8 cellular contexts compared by ENCODE assay signal in genomic region chr7:73555411-73555982, GRCh38. TPM values are rescaled to one million over a fixed set of nuclear protein-coding genes. Genes with fewer than 3 reads are reported as not detected.
DNase-seq lines count a peak whose midpoint lies in the region; ATAC-seq, FAIRE-seq and TF ChIP-seq lines count a peak whose summit lies in the region.

No MANE protein-coding gene starts in this region.

- no peak for TF ChIP-seq CTCF in HCT116 (IDR thresholded peaks at IDR 0.05 in 2 of 3, conservative IDR thresholded peaks at IDR 0.05 in 1 of 3; ENCODE audit: borderline replicate concordance in 1 of 3, insufficient read depth in 1 of 3, low read depth in 2 of 3, low read length in 2 of 3)
- TF ChIP-seq CTCF in GM12878 (IDR thresholded peaks at IDR 0.05 in 2 of 3, conservative IDR thresholded peaks at IDR 0.05 in 1 of 3; ENCODE audit: control insufficient read depth in 2 of 3, extremely low read depth in 1 of 3, insufficient read depth in 1 of 3, low read depth in 3 of 3, low read length in 3 of 3) = no peak

- no TSS peak for BruUV-seq in HCT116 (replicated peaks; lab: Mats Ljungman, UMichigan)
- no TSS peak for BruUV-seq in GM12878 (replicated peaks; lab: Mats Ljungman, UMichigan)

- H2AFZ ChIP-seq in HCT116 (ENCODE audit: low read depth, low read length, poor library complexity, severe bottlenecking) (no peak overlapping the region), GM12878 (ENCODE audit: control insufficient read depth, low read depth, low read length) (no peak overlapping the region)

- H3K79me2 ChIP-seq in HCT116 (ENCODE audit: insufficient read depth, low read length) (peaks cover 61% of the 10 kb centered on the region), GM12878 (ENCODE audit: control insufficient read depth, insufficient read depth, low read length) (peaks cover 37% of the 10 kb centered on the region)

- peak overlapping the region; percentile 90 for H3K4me2 ChIP-seq in HCT116 (ENCODE audit: low read length)
- H3K4me2 ChIP-seq in GM12878 (ENCODE audit: control insufficient read depth, insufficient read depth) = peak overlapping the region; percentile 72

- H3K9me2 ChIP-seq in HCT116 (ENCODE audit: insufficient read depth) = no peaks in the 10 kb centered on the region

- CTCF ChIA-PET in HCT116 (lab: Charles Lee) = no interaction called here
- CTCF ChIA-PET in GM12878 (lab: Yijun Ruan, JAX) = interaction anchor here (0.7 to 1.8 kb wide), 3 partner anchors 11 to 34 kb away, joined by 3 to 8 read pairs (median 4); partner anchors contain the start of gene BAZ1B

- FAIRE-seq in GM12878 (lab: Jason Lieb, UNC) = no peak

- H3K27me3 ChIP-seq in HCT116 (ENCODE audit: insufficient read depth, low read length) (no peaks in the 10 kb centered on the region), GM12878 (replicated peaks in 1 of 2; ENCODE audit: control insufficient read depth in 2 of 2, insufficient read depth in 2 of 2, low read length in 1 of 2) (no peaks in the 10 kb centered on the region), muscle layer of duodenum (ENCODE audit: low read depth, low read length) (no peaks in the 10 kb centered on the region)

- in situ Hi-C loops in ACHN (cut with HindIII; ENCODE audit: low pct_ligation_motif_present, low pct_unique_long_range_greater_than_20kb, low sequenced_read_pairs) (no loop called here), GM12878 (cut with MboI) (no loop called here)

- no peak for ATAC-seq in HCT116
- no peak for ATAC-seq in GM12878
- no peak for ATAC-seq in HG02852 (IDR thresholded peaks at IDR 0.05; ENCODE audit: unreplicated experiment)
- ATAC-seq in HG02870 (IDR thresholded peaks at IDR 0.05; ENCODE audit: unreplicated experiment) = no peak
- no peak for ATAC-seq in GM18868 (IDR thresholded peaks at IDR 0.05; ENCODE audit: unreplicated experiment)

- no peak for TF ChIP-seq RAD21 in HCT116 (IDR thresholded peaks at IDR 0.05; ENCODE audit: low read depth)
- TF ChIP-seq RAD21 in GM12878 (IDR thresholded peaks at IDR 0.05; ENCODE audit: insufficient read depth, low read depth, low read length) = no peak

- H3K9me3 ChIP-seq in HCT116 (ENCODE audit: control insufficient read depth in 1 of 2, insufficient read depth in 1 of 2, low read depth in 1 of 2, low read length in 2 of 2) (no peaks in the 10 kb centered on the region), GM12878 (replicated peaks; ENCODE audit: control insufficient read depth, insufficient read depth, low read length) (no peaks in the 10 kb centered on the region), muscle layer of duodenum (ENCODE audit: control insufficient read depth in 1 of 2, low read length in 2 of 2) (no peaks in the 10 kb centered on the region)

- TF ChIP-seq POLR2A in HCT116 (IDR thresholded peaks at IDR 0.05; ENCODE audit: borderline replicate concordance, extremely low read depth, insufficient read depth, insufficient read length) (no peak), GM12878 (IDR thresholded peaks at IDR 0.05; ENCODE audit: low read depth, low read length) (no peak)

- TF ChIP-seq EP300 in GM12878 (IDR thresholded peaks at IDR 0.05; ENCODE audit: borderline replicate concordance in 1 of 2, control insufficient read depth in 1 of 2, low read depth in 2 of 2, low read length in 2 of 2) = no peak

- H3K27ac ChIP-seq in HCT116 (ENCODE audit: low read depth, low read length) (no peak overlapping the region), GM12878 (ENCODE audit: control insufficient read depth, insufficient read depth) (no peak overlapping the region), muscle layer of duodenum (ENCODE audit: low read length) (peak overlapping the region; percentile 92)

- SMC1A ChIA-PET in GM12878 (lab: Charles Lee; ENCODE audit: uncharacterized antibody, unreplicated experiment) = interaction anchor here (0.8 to 1.4 kb wide), 2 partner anchors 30 kb away, joined by 3 to 5 read pairs; no protein-coding TSS in a partner anchor

- H3K4me1 ChIP-seq in HCT116 (ENCODE audit: control insufficient read depth in 1 of 2, insufficient read depth in 2 of 2, low read length in 2 of 2) (peaks cover 16 to 33% of the 10 kb centered on the region in 2 experiments), GM12878 (ENCODE audit: control insufficient read depth, insufficient read depth, low read length) (peaks cover 17% of the 10 kb centered on the region), muscle layer of duodenum (ENCODE audit: control insufficient read depth in 1 of 2, insufficient read depth in 2 of 2, low read length in 2 of 2) (peaks cover 6 to 32% of the 10 kb centered on the region in 2 donors)

- intact Hi-C loops in HCT116 (cut with micrococcal nuclease) (no loop called here), GM12878 (cut with micrococcal nuclease; ENCODE audit: unreplicated experiment) (no loop called here)

- H4K20me1 ChIP-seq in HCT116 (ENCODE audit: insufficient read depth) (no peaks in the 10 kb centered on the region), GM12878 (ENCODE audit: control insufficient read depth, insufficient read depth) (no peaks in the 10 kb centered on the region)

- DNase-seq in ACHN (peak; percentile 75), HCT116 (ENCODE audit: low read depth, low spot score) (no peak), GM12878 (ENCODE audit: low read depth, low spot score) (no peak), SIG-M5 treated with dmso at 0.1 percent for 504 hours (lab: John Stamatoyannopoulos, UW; ENCODE audit: unreplicated experiment) (no peak)

- H3K4me3 ChIP-seq in HCT116 (replicated peaks in 1 of 2; ENCODE audit: low read depth in 1 of 2, low read length in 2 of 2) = peak overlapping the region; percentile 94 to 99
- peak overlapping the region; percentile 98 for H3K4me3 ChIP-seq in GM12878
- H3K4me3 ChIP-seq in muscle layer of duodenum (ENCODE audit: low read depth in 1 of 2, low read length in 2 of 2) = peak overlapping the region; percentile 74 to 94

- 72% methylated on average over 6 of the region's 6 CpGs for WGBS in GM12878 (ENCODE audit: insufficient coverage, insufficient replicate concordance, low lambda C conversion rate, missing lambda C conversion rate)

- H3K36me3 ChIP-seq in HCT116 (ENCODE audit: control insufficient read depth in 1 of 2, insufficient read depth in 2 of 2, low read length in 2 of 2) (peaks cover 6 to 9% of the 10 kb centered on the region in 2 experiments; a peak in 3 of 4 replicates), GM12878 (ENCODE audit: control insufficient read depth in 2 of 2, insufficient read depth in 2 of 2, low read length in 1 of 2) (peaks cover 0 to 6% of the 10 kb centered on the region in 2 experiments; a peak in 1 of 4 replicates), muscle layer of duodenum (ENCODE audit: control insufficient read depth in 1 of 2, insufficient read depth in 2 of 2, low read length in 2 of 2) (peaks cover 13 to 14% of the 10 kb centered on the region in 2 donors)

- H3K9ac ChIP-seq in HCT116 (ENCODE audit: low read length) (peak overlapping the region; percentile 89), GM12878 (ENCODE audit: control insufficient read depth, insufficient read depth, low read length) (peak overlapping the region; percentile 91; the same call in 1 of the 2 replicates)

- RAD21 ChIA-PET in HCT116 (lab: Charles Lee; ENCODE audit: low non-redundant PET in 1 of 2, low total read pairs in 2 of 2, uncharacterized antibody in 2 of 2, unreplicated experiment in 2 of 2) = interaction anchor here in 1 of 2 experiments (0.6 kb wide), 1 partner anchor 170 kb away, joined by 3 read pairs; no protein-coding TSS in a partner anchor
- RAD21 ChIA-PET in GM12878 (lab: Charles Lee; ENCODE audit: unreplicated experiment) = interaction anchor here (1.1 to 1.5 kb wide), 3 partner anchors 8 to 33 kb away, joined by 3 to 6 read pairs (median 3); partner anchors contain the start of gene TBL2

- POLR2A ChIA-PET in HCT116 (lab: Charles Lee) = no interaction called here
- POLR2A ChIA-PET in GM12878 (lab: Charles Lee) = interaction anchor here (0.6 to 3.7 kb wide), 3 partner anchors 20 to 34 kb away, joined by 3 to 41 read pairs (median 4); partner anchors contain the start of gene BAZ1B

RNA-seq across cellular contexts. Expression of gene BCL7B, which starts 2.0 kb away (rescaled TPM):
- total RNA-seq in HCT116 (2021; ENCODE audit: unreplicated experiment) (50.4 TPM), GM12878 (2014; rRNA removed) (20.7 and 24.2 TPM in 2 replicates), GM12878 (2014; rRNA removed; fragmentation: Illumina TruSeq; extraction: Trizol) (22.7 and 23.0 TPM in 2 replicates), GM12878 (2021) (49.4 and 60.9 TPM in 2 replicates)
- 48.2 and 49.4 TPM in 2 replicates for polyA plus RNA-seq in HCT116 (2012)
- 7.6 and 8.2 TPM in 2 replicates for total RNA-seq in GM12878 (2013; cell fraction: nucleolus; rRNA removed)
- 19.8 TPM for polyA plus RNA-seq in GM12878 (2011; ENCODE audit: low read depth)
- polyA plus RNA-seq in GM12878 (2011; rRNA removed) (39.3 and 54.1 TPM in 2 replicates), GM12878 (2014; fragmentation: Illumina TruSeq; extraction: Trizol) (31.6 and 46.3 TPM in 2 replicates), GM12878 (2014; fragmentation: Nextera tagmentation; extraction: Ambion mirVana) (10 to 100 TPM; 10.9 to 21.2 TPM), GM12878 (2014; rRNA removed) (61.3 and 66.0 TPM in 2 replicates), GM12878 (2016; fragmentation: Nextera tagmentation; extraction: Ambion mirVana) (10 to 100 TPM; 61.7 to 61.8 TPM)
- polyA plus RNA-seq in GM12878 (2011; cell fraction: cytosol; rRNA removed) = 52.4 and 73.8 TPM in 2 replicates
- polyA plus RNA-seq in GM12878 (2011; cell fraction: nucleus; rRNA removed) = 29.2 and 29.8 TPM in 2 replicates
- polyA plus RNA-seq in GM12878 (2012) = 30.3 and 61.8 TPM in 2 replicates
- 28.9 and 45.5 TPM in 2 replicates for polyA minus RNA-seq in GM12878 (2011; rRNA and poly(A)+ RNA removed)
- polyA minus RNA-seq in GM12878 (2011; cell fraction: cytosol; rRNA and poly(A)+ RNA removed) = 25.5 and 36.7 TPM in 2 replicates
- 11.1 and 19.8 TPM in 2 replicates for polyA minus RNA-seq in GM12878 (2011; cell fraction: nucleus; rRNA and poly(A)+ RNA removed)

RNA-seq across cellular contexts. Expression of gene TBL2, which starts 22.9 kb away (rescaled TPM):
- 55.0 TPM for total RNA-seq in HCT116 (2021; ENCODE audit: unreplicated experiment)
- polyA plus RNA-seq in HCT116 (2012) = 50.1 and 53.3 TPM in 2 replicates
- total RNA-seq in GM12878 (2013; cell fraction: nucleolus; rRNA removed) = 63.3 and 70.1 TPM in 2 replicates
- total RNA-seq in GM12878 (2014; rRNA removed) = 33.3 and 35.3 TPM in 2 replicates
- total RNA-seq in GM12878 (2014; rRNA removed; fragmentation: Illumina TruSeq; extraction: Trizol) = 16.6 and 19.0 TPM in 2 replicates
- 28.7 and 31.7 TPM in 2 replicates for total RNA-seq in GM12878 (2021)
- 13.7 TPM for polyA plus RNA-seq in GM12878 (2011; ENCODE audit: low read depth)
- polyA plus RNA-seq in GM12878 (2011; rRNA removed) = 11.0 and 21.7 TPM in 2 replicates
- polyA plus RNA-seq in GM12878 (2011; cell fraction: cytosol; rRNA removed) = 31.5 and 34.7 TPM in 2 replicates
- 25.0 and 32.1 TPM in 2 replicates for polyA plus RNA-seq in GM12878 (2011; cell fraction: nucleus; rRNA removed)
- polyA plus RNA-seq in GM12878 (2012) = 23.1 and 24.4 TPM in 2 replicates
- polyA plus RNA-seq in GM12878 (2014; fragmentation: Illumina TruSeq; extraction: Trizol) = 11.6 and 15.3 TPM in 2 replicates
- 1 to 10 TPM; 1.1 to 2.8 TPM for polyA plus RNA-seq in GM12878 (2014; fragmentation: Nextera tagmentation; extraction: Ambion mirVana)
- polyA plus RNA-seq in GM12878 (2014; rRNA removed) = 28.9 and 35.1 TPM in 2 replicates
- 10 to 100 TPM; 40.3 to 49.7 TPM for polyA plus RNA-seq in GM12878 (2016; fragmentation: Nextera tagmentation; extraction: Ambion mirVana)
- 38.1 and 53.6 TPM in 2 replicates for polyA minus RNA-seq in GM12878 (2011; rRNA and poly(A)+ RNA removed)
- polyA minus RNA-seq in GM12878 (2011; cell fraction: cytosol; rRNA and poly(A)+ RNA removed) = 18.9 and 22.6 TPM in 2 replicates
- 14.0 and 29.2 TPM in 2 replicates for polyA minus RNA-seq in GM12878 (2011; cell fraction: nucleus; rRNA and poly(A)+ RNA removed)

RNA-seq across cellular contexts. Expression of gene BAZ1B, which starts 33.4 kb away (rescaled TPM):
- 81.1 TPM for total RNA-seq in HCT116 (2021; ENCODE audit: unreplicated experiment)
- polyA plus RNA-seq in HCT116 (2012) = 29.6 and 37.7 TPM in 2 replicates
- 79.5 and 82.3 TPM in 2 replicates for total RNA-seq in GM12878 (2013; cell fraction: nucleolus; rRNA removed)
- total RNA-seq in GM12878 (2014; rRNA removed) = 50.3 and 50.4 TPM in 2 replicates
- 77.0 and 77.4 TPM in 2 replicates for total RNA-seq in GM12878 (2014; rRNA removed; fragmentation: Illumina TruSeq; extraction: Trizol)
- 64.5 and 68.2 TPM in 2 replicates for total RNA-seq in GM12878 (2021)
- polyA plus RNA-seq in GM12878 (2011; ENCODE audit: low read depth) = 20.1 TPM
- polyA plus RNA-seq in GM12878 (2011; rRNA removed) = 33.8 and 39.6 TPM in 2 replicates
- 23.0 and 24.0 TPM in 2 replicates for polyA plus RNA-seq in GM12878 (2011; cell fraction: cytosol; rRNA removed)
- 21.5 and 34.1 TPM in 2 replicates for polyA plus RNA-seq in GM12878 (2011; cell fraction: nucleus; rRNA removed)
- 29.6 and 30.1 TPM in 2 replicates for polyA plus RNA-seq in GM12878 (2012)
- polyA plus RNA-seq in GM12878 (2014; fragmentation: Illumina TruSeq; extraction: Trizol) = 73.8 and 82.0 TPM in 2 replicates
- polyA plus RNA-seq in GM12878 (2014; fragmentation: Nextera tagmentation; extraction: Ambion mirVana) = 10 to 100 TPM; 14.0 to 20.3 TPM
- 38.6 and 39.1 TPM in 2 replicates for polyA plus RNA-seq in GM12878 (2014; rRNA removed)
- 10 to 100 TPM; 19.4 to 31.9 TPM for polyA plus RNA-seq in GM12878 (2016; fragmentation: Nextera tagmentation; extraction: Ambion mirVana)
- 46.8 and 48.2 TPM in 2 replicates for polyA minus RNA-seq in GM12878 (2011; rRNA and poly(A)+ RNA removed)
- polyA minus RNA-seq in GM12878 (2011; cell fraction: cytosol; rRNA and poly(A)+ RNA removed) = 21.5 and 29.3 TPM in 2 replicates
- 13.4 and 22.1 TPM in 2 replicates for polyA minus RNA-seq in GM12878 (2011; cell fraction: nucleus; rRNA and poly(A)+ RNA removed)
